ENCODE assay signal across 13 cellular contexts in the genomic region with DNA sequence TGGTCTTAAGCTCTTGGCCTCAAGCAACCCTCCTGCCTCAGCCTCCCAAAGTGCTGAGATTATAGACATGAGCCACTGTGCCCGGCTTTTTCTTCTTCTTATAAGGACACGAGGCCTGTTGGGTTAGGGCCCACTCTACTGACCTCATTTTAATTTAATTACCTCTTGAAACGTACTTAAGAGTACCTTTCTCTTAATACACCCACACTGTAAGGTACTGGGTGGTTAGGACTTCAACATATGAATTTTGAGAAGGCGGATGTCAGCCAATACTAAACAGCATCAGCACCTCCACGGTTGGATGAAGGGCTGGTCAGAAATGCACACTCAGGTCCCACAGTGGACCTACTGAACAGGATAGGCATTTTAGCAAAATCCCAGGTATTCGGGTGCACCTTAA. TPM values are rescaled to one million over a fixed set of nuclear protein-coding genes. Genes with fewer than 3 reads are reported as not detected.
DNase-seq lines count a peak whose midpoint lies in the region; ATAC-seq and TF ChIP-seq lines count a peak whose summit lies in the region.
"Not testable (repeated sequence)": the region's sequence is repeated elsewhere in the genome, so short reads cannot be mapped to it uniquely, and the experiment has no call there.
"Had no signal": no experiment of that assay in that cellular context is flagged by ENCODE, and none has a peak within 500 bp of the region (broad histone marks: within the 10 kb centered on the region; RNA-seq: fewer than 3 reads in every experiment).

No MANE protein-coding gene starts in this region.

- H3K36me3 ChIP-seq in left lung; lower lobe of right lung; lung (ENCODE audit: control insufficient read depth in 2 of 2, insufficient read depth in 2 of 2, low read length in 2 of 2); upper lobe of right lung: not testable (repeated sequence)

- not testable (repeated sequence) for H3K9me3 ChIP-seq in left lung; lower lobe of right lung; lung (ENCODE audit: control insufficient read depth in 2 of 2, insufficient read depth in 1 of 2, low read length in 1 of 2); upper lobe of right lung

- intact Hi-C loops in left lung (cut with DNase I); lower lobe of right lung (cut with DNase I); posterior vena cava (cut with DNase I); upper lobe of right lung (cut with DNase I): not testable (repeated sequence)

- TF ChIP-seq CTCF in left lung (IDR thresholded peaks at IDR 0.05); lower lobe of right lung (IDR thresholded peaks at IDR 0.05); lung (IDR thresholded peaks at IDR 0.05; ENCODE audit: control extremely low read depth, extremely low read depth); upper lobe of right lung (IDR thresholded peaks at IDR 0.05): not testable (repeated sequence)

- not testable (repeated sequence) for H3K27me3 ChIP-seq in left lung; lower lobe of right lung (ENCODE audit: low read depth); lung (ENCODE audit: control insufficient read depth, insufficient read depth); upper lobe of right lung

- ATAC-seq in left lung (peak; percentile 77), lower lobe of right lung (peak; percentile 57 to 65), lung (ENCODE audit: insufficient read depth, low FRiP score) (peak; percentile 11), upper lobe of right lung (peak; percentile 61)

- H3K27ac ChIP-seq in left lung; lower lobe of right lung; lung (ENCODE audit: low read depth in 1 of 2, low read length in 1 of 2); upper lobe of right lung: not testable (repeated sequence)

- not testable (repeated sequence) for H3K4me1 ChIP-seq in left lung; lower lobe of right lung; lung (ENCODE audit: control insufficient read depth in 2 of 2, insufficient read depth in 2 of 2, low read length in 2 of 2); upper lobe of right lung

- 75 to 90% methylated on average over 3 of the region's 6 CpGs for WGBS in lung, 2 donors

- DNase-seq in left kidney (ENCODE audit: low read depth, low spot score) (peak; percentile 0), posterior vena cava (ENCODE audit: low spot score) (peak; percentile 1)
- DNase-seq in left lung; lower lobe of right lung; lung (ENCODE audit: low spot score); upper lobe of right lung: not testable (repeated sequence)

- not testable (repeated sequence) for H3K4me3 ChIP-seq in left lung, lower lobe of right lung, lung, upper lobe of right lung

RNA-seq across cellular contexts. Expression of a gene that starts 7.9 kb away (rescaled TPM):
- total RNA-seq in left lung (10 to 100 TPM in 1 of 2 donors, 1 to 10 TPM in 1; 8.7 to 85.8 TPM), lower lobe of right lung (50.8 TPM), lung (10 to 100 TPM in 1 of 2 donors, 1 to 10 TPM in 1; 8.3 to 46.2 TPM), posterior vena cava (1 to 10 TPM; 1.8 to 9.3 TPM), upper lobe of right lung (32.8 TPM)
- polyA plus RNA-seq in lung: 10 to 100 TPM; 23.8 to 91.9 TPM
- total RNA-seq: A172, A673, Caco-2, Calu3, Daoy had no signal
- polyA plus RNA-seq: AG04450, BJ had no signal

Comparison
In these comparisons a context has a peak if more than half of its experiments do, and no peak if none do; other contexts are left out.
1. ATAC-seq: peak in every context shown above with its lines; median percentile 77 in left lung; 61 in lower lobe of right lung; 61 in upper lobe of right lung; 11 in lung.